Comparison of ENCODE assay signal across 13 cellular contexts in genomic region chr3:37934631-37935289, GRCh38. TPM values are rescaled to one million over a fixed set of nuclear protein-coding genes. Genes with fewer than 3 reads are reported as not detected.
DNase-seq lines count a peak whose midpoint lies in the region; ATAC-seq and TF ChIP-seq lines count a peak whose summit lies in the region.
"Had no signal": no experiment of that assay in that cellular context is flagged by ENCODE, and none has a peak within 500 bp of the region (broad histone marks: within the 10 kb centered on the region; RNA-seq: fewer than 3 reads in every experiment).

No MANE protein-coding gene starts in this region.

- H3K4me3 ChIP-seq in breast epithelium: no peak overlapping the region

- peak; percentile 31 for ATAC-seq in sciatic nerve
- ATAC-seq in HG03039 (IDR thresholded peaks at IDR 0.05; ENCODE audit: unreplicated experiment): no peak
- ATAC-seq in GM18520 (IDR thresholded peaks at IDR 0.05; ENCODE audit: unreplicated experiment): no peak
- ATAC-seq in HG03354 (IDR thresholded peaks at IDR 0.05; ENCODE audit: poor library complexity, severe bottlenecking, unreplicated experiment): no peak
- ATAC-seq: activated CD8-positive, alpha-beta T cell treated with anti-CD3 and anti-CD28 coated beads, Interleukin-2, amount 10 ng/mL, durations not matched to agents 7 days and 5 days had no signal

- DNase-seq in HCEC 1CT (peak; percentile 49), breast epithelium (ENCODE audit: low spot score in 2 of 2) (no peak), iris pigment epithelial cell (ENCODE audit: low read depth) (peak; percentile 77), sciatic nerve (ENCODE audit: low spot score) (no peak), NCI-H345 (lab: John Stamatoyannopoulos, UW) (no peak)
- DNase-seq: activated CD8-positive, alpha-beta T cell treated with anti-CD3 and anti-CD28 coated beads, Interleukin-2, amount 10 ng/mL, durations not matched to agents 7 days and 5 days; left cardiac atrium; NCI-H1048; NCI-H226; nucleus accumbens had no signal

- H3K27ac ChIP-seq in breast epithelium: peak overlapping the region; percentile 73 to 80

- no peak for TF ChIP-seq CTCF in breast epithelium (IDR thresholded peaks at IDR 0.05)

- H3K27me3 ChIP-seq in breast epithelium: no peaks in the 10 kb centered on the region

- intact Hi-C loops in breast epithelium (cut with DNase I; ENCODE audit: low total_unique reads) (no loop called here), sciatic nerve (cut with DNase I) (no loop called here)

- no peak for TF ChIP-seq POLR2A in breast epithelium (IDR thresholded peaks at IDR 0.05)

- H3K9me3 ChIP-seq in breast epithelium: no peaks in the 10 kb centered on the region

- peaks cover 3 to 7% of the 10 kb centered on the region in 2 donors for H3K4me1 ChIP-seq in breast epithelium

- no peaks in the 10 kb centered on the region for H3K36me3 ChIP-seq in breast epithelium

RNA-seq across cellular contexts. Expression of gene VILL, which starts 55.8 kb away (rescaled TPM):
- 10 to 100 TPM; 11.0 to 17.4 (median 15.4) TPM for total RNA-seq in breast epithelium
- 9.9 TPM for total RNA-seq in sciatic nerve

Comparison
In these comparisons a context has a peak if more than half of its experiments do, and no peak if none do; other contexts are left out.
1. DNase-seq: peak in HCEC 1CT (single experiment) and iris pigment epithelial cell (single experiment); none in breast epithelium (0 of 2), sciatic nerve (single experiment) and NCI-H345 (single experiment).